27 cellular contexts compared by ENCODE assay signal in genomic region chr3:46708401-46709146, GRCh38. TPM values are rescaled to one million over a fixed set of nuclear protein-coding genes. Genes with fewer than 3 reads are reported as not detected.
A peak's percentile ranks its signal among the peaks of the same experiment; 100 is the strongest.
DNase-seq lines count a peak whose midpoint lies in the region; ATAC-seq, FAIRE-seq and TF ChIP-seq lines count a peak whose summit lies in the region.
"Had no signal": no experiment of that assay in that cellular context is flagged by ENCODE, and none has a peak within 500 bp of the region (broad histone marks: within the 10 kb centered on the region; RNA-seq: fewer than 3 reads in every experiment).

No MANE protein-coding gene starts in this region.

- no peak for TF ChIP-seq CTCF in natural killer cell (IDR thresholded peaks at IDR 0.05)
- TF ChIP-seq CTCF in osteoblast (IDR thresholded peaks at IDR 0.05; ENCODE audit: extremely low read depth, low read depth, low read length) = peak; percentile 9
- no peak for TF ChIP-seq CTCF in kidney (IDR thresholded peaks at IDR 0.05; ENCODE audit: borderline replicate concordance, extremely low read depth, insufficient read depth)

- H3K4me2 ChIP-seq in osteoblast (ENCODE audit: insufficient read depth, low read length) = no peak overlapping the region
- H3K4me2 ChIP-seq: A549 had no signal

- no peak overlapping the region for H3K4me3 ChIP-seq in osteoblast (ENCODE audit: insufficient read depth, low read length)
- no peak overlapping the region for H3K4me3 ChIP-seq in kidney (ENCODE audit: low read length in 2 of 2)
- H3K4me3 ChIP-seq: A549, adrenal gland, pancreas, SJCRH30, tibial nerve had no signal

- no peaks in the 10 kb centered on the region for H3K36me3 Mint-ChIP-seq in natural killer cell
- no peaks in the 10 kb centered on the region for H3K36me3 Mint-ChIP-seq in natural killer cell treated with Interleukin-12 subunit alpha and Interleukin-12 subunit beta and Interleukin-15 and Interleukin-18, amount 100 ng/mL, for 72 hours

- no peaks in the 10 kb centered on the region for H3K4me1 Mint-ChIP-seq in natural killer cell
- H3K4me1 Mint-ChIP-seq in natural killer cell treated with Interleukin-12 subunit alpha and Interleukin-12 subunit beta and Interleukin-15 and Interleukin-18, amount 100 ng/mL, for 72 hours (ENCODE audit: low read depth in 2 of 2) = no peaks in the 10 kb centered on the region

- no peaks in the 10 kb centered on the region for H4K20me1 ChIP-seq in osteoblast (ENCODE audit: insufficient read depth, low read length)

- H2AFZ ChIP-seq in osteoblast (ENCODE audit: low read length) = no peak overlapping the region

- H3K27ac ChIP-seq in osteoblast (ENCODE audit: low read depth, low read length) (no peak overlapping the region), kidney (ENCODE audit: low read depth in 2 of 2, low read length in 2 of 2) (no peak overlapping the region)
- H3K27ac ChIP-seq: A549, adrenal gland, pancreas, SJCRH30, tibial nerve had no signal

- H3K9me3 ChIP-seq in osteoblast (ENCODE audit: low read depth, low read length) = no peaks in the 10 kb centered on the region
- no peaks in the 10 kb centered on the region for H3K9me3 ChIP-seq in kidney (ENCODE audit: control insufficient read depth in 1 of 2, low read length in 2 of 2)
- H3K9me3 ChIP-seq: A549, adrenal gland, BE2C, pancreas, SJCRH30, tibial nerve had no signal

- H3K9me3 Mint-ChIP-seq in natural killer cell = no peaks in the 10 kb centered on the region
- H3K9me3 Mint-ChIP-seq in natural killer cell treated with Interleukin-12 subunit alpha and Interleukin-12 subunit beta and Interleukin-15 and Interleukin-18, amount 100 ng/mL, for 72 hours = no peaks in the 10 kb centered on the region

- intact Hi-C loops in natural killer cell (cut with micrococcal nuclease) = no loop called here
- intact Hi-C loops in kidney (cut with DNase I) = loop anchor here (5.0 kb wide), 1 partner anchor 204 kb away; no protein-coding TSS in a partner anchor

- no peak overlapping the region for H3K4me3 Mint-ChIP-seq in natural killer cell
- no peak overlapping the region for H3K4me3 Mint-ChIP-seq in natural killer cell treated with Interleukin-12 subunit alpha and Interleukin-12 subunit beta and Interleukin-15 and Interleukin-18, amount 100 ng/mL, for 72 hours

- H3K36me3 ChIP-seq in osteoblast (ENCODE audit: insufficient read depth, low read length) (no peaks in the 10 kb centered on the region), kidney (ENCODE audit: control insufficient read depth in 1 of 2, insufficient read depth in 2 of 2, low read length in 2 of 2) (no peaks in the 10 kb centered on the region)
- H3K36me3 ChIP-seq: adrenal gland, BE2C, pancreas, SJCRH30, tibial nerve had no signal

- no peak for FAIRE-seq in kidney (lab: Jason Lieb, UNC)
- FAIRE-seq: A549, H54, pancreas had no signal

- H3K9ac ChIP-seq in kidney (ENCODE audit: low read length in 2 of 2) = no peak overlapping the region

- H3K4me1 ChIP-seq in osteoblast (ENCODE audit: insufficient read depth, low read length) (no peaks in the 10 kb centered on the region), kidney (ENCODE audit: control insufficient read depth in 1 of 2, insufficient read depth in 1 of 2, low read depth in 1 of 2, low read length in 2 of 2) (no peaks in the 10 kb centered on the region)
- H3K4me1 ChIP-seq: A549, adrenal gland, BE2C, pancreas, SJCRH30 had no signal

- H3K27me3 ChIP-seq in osteoblast (ENCODE audit: insufficient read depth, low read length) = peaks cover under 1% of the 10 kb centered on the region
- H3K27me3 ChIP-seq: adrenal gland, BE2C, pancreas, SJCRH30, tibial nerve had no signal

- DNase-seq in activated CD4-positive, alpha-beta T cell treated with anti-CD3 and anti-CD28 coated beads for 1 hour = peak; percentile 5
- no peak for DNase-seq in activated CD4-positive, alpha-beta T cell treated with anti-CD3 and anti-CD28 coated beads for 4 hours
- DNase-seq in natural killer cell = peak; percentile 13
- no peak for DNase-seq in natural killer cell treated with Interleukin-12 subunit alpha and Interleukin-12 subunit beta and Interleukin-15 and Interleukin-18, amount 100 ng/mL, for 72 hours (ENCODE audit: low spot score)
- peak; percentile 90 for DNase-seq in osteoblast (ENCODE audit: insufficient read length, low spot score, missing footprints)
- no peak for DNase-seq in midbrain (lab: John Stamatoyannopoulos, UW)
- no peak for DNase-seq in NCI-H187 treated with DMSO at 0.1 percent for 48 hours (lab: John Stamatoyannopoulos, UW)
- no peak for DNase-seq in kidney
- DNase-seq: activated CD4-positive, alpha-beta T cell treated with anti-CD3 and anti-CD28 coated beads, Interleukin-2, amount 50 U/mL, for 48 hours; BE2C; COR-L47; DMS79 treated with DMSO at 0.1 percent for 48 hours; KBM-7; mammary epithelial cell; NCI-H1694; NCI-H748 treated with DMSO at 0.1 percent for 48 hours; PC-3; SJCRH30; stimulated activated CD4-positive, alpha-beta T cell treated with anti-CD3 and anti-CD28 coated beads, Interleukin-2, amount 100 ng/mL, for 24 hours; stimulated activated naive CD4-positive, alpha-beta T cell had no signal

- no peaks in the 10 kb centered on the region for H3K79me2 ChIP-seq in osteoblast (ENCODE audit: insufficient read depth, low read length)

- ATAC-seq in natural killer cell = no peak
- ATAC-seq in natural killer cell treated with Interleukin-12 subunit alpha and Interleukin-12 subunit beta and Interleukin-15 and Interleukin-18, amount 100 ng/mL, for 72 hours = no peak
- ATAC-seq: A549, pancreas, PC-3 had no signal

- H3K27ac Mint-ChIP-seq in natural killer cell = no peak overlapping the region
- no peak overlapping the region for H3K27ac Mint-ChIP-seq in natural killer cell treated with Interleukin-12 subunit alpha and Interleukin-12 subunit beta and Interleukin-15 and Interleukin-18, amount 100 ng/mL, for 72 hours

- no peaks in the 10 kb centered on the region for H3K27me3 Mint-ChIP-seq in natural killer cell (ENCODE audit: low read depth in 2 of 2)
- H3K27me3 Mint-ChIP-seq in natural killer cell treated with Interleukin-12 subunit alpha and Interleukin-12 subunit beta and Interleukin-15 and Interleukin-18, amount 100 ng/mL, for 72 hours = peaks cover 0 to 2% of the 10 kb centered on the region in 2 donors

RNA-seq across cellular contexts. Expression of gene TMIE, which starts 7.4 kb away (rescaled TPM):
- total RNA-seq in natural killer cell (not detected), osteoblast (under 0.01 TPM in 2 replicates), kidney (0.79 TPM)
- not detected for total RNA-seq in natural killer cell treated with Interleukin-12 subunit alpha and Interleukin-12 subunit beta and Interleukin-15 and Interleukin-18, amount 100 ng/mL, for 72 hours
- polyA plus RNA-seq in kidney (ENCODE audit: insufficient read depth, low read depth, low replicate concordance) = 1.3 TPM
- total RNA-seq: T-helper 1 cell treated with Interleukin-12 subunit alpha and Interleukin-12 subunit beta and Interleukin-4 antibody, amounts not matched to agents 30 ng/mL and 1 ng/mL, for 36 hours had no signal

RNA-seq across cellular contexts. Expression of gene PRSS50, which starts 9.1 kb away (rescaled TPM):
- total RNA-seq in natural killer cell (under 1 TPM in 1 of 3 donors, not detected in 2; 0.16 TPM), osteoblast (not detected in 2 replicates), kidney (0.35 TPM)
- total RNA-seq in natural killer cell treated with Interleukin-12 subunit alpha and Interleukin-12 subunit beta and Interleukin-15 and Interleukin-18, amount 100 ng/mL, for 72 hours = not detected
- polyA plus RNA-seq in kidney (ENCODE audit: insufficient read depth, low read depth, low replicate concordance) = 0.19 TPM
- total RNA-seq: dermis microvascular lymphatic vessel endothelial cell; PC-3; SJCRH30; T-helper 1 cell treated with Interleukin-12 subunit alpha and Interleukin-12 subunit beta and Interleukin-4 antibody, amounts not matched to agents 30 ng/mL and 1 ng/mL, for 36 hours had no signal
- polyA plus RNA-seq: A549, mammary epithelial cell had no signal

RNA-seq across cellular contexts. Expression of gene ALS2CL, which starts 15.1 kb away (rescaled TPM):
- total RNA-seq in natural killer cell (1 to 10 TPM in 1 of 3 donors, under 1 TPM in 2; 0.07 to 1.3 (median 0.70) TPM), osteoblast (1.1 and 1.8 TPM in 2 replicates), kidney (78.9 TPM)
- under 1 TPM in 1 of 2 donors, not detected in 1; 0.11 TPM for total RNA-seq in natural killer cell treated with Interleukin-12 subunit alpha and Interleukin-12 subunit beta and Interleukin-15 and Interleukin-18, amount 100 ng/mL, for 72 hours
- 43.0 TPM for polyA plus RNA-seq in kidney (ENCODE audit: insufficient read depth, low read depth, low replicate concordance)

Comparison
In these comparisons a context has a peak if more than half of its experiments do, and no peak if none do; other contexts are left out.
1. DNase-seq: peak in activated CD4-positive, alpha-beta T cell treated with anti-CD3 and anti-CD28 coated beads for 1 hour (single experiment), natural killer cell (single experiment) and osteoblast (single experiment); none in activated CD4-positive, alpha-beta T cell treated with anti-CD3 and anti-CD28 coated beads for 4 hours (0 of 2), natural killer cell treated with Interleukin-12 subunit alpha and Interleukin-12 subunit beta and Interleukin-15 and Interleukin-18, amount 100 ng/mL, for 72 hours (single experiment), midbrain (single experiment), NCI-H187 treated with DMSO at 0.1 percent for 48 hours (single experiment) and kidney (single experiment).
2. RNA of gene ALS2CL, which starts 15.1 kb away (total RNA-seq): 78.9 TPM in kidney (single experiment); 1.1 to 1.8 TPM in osteoblast, 0.07 to 1.3 TPM in natural killer cell and 0.11 TPM in natural killer cell treated with Interleukin-12 subunit alpha and Interleukin-12 subunit beta and Interleukin-15 and Interleukin-18, amount 100 ng/mL, for 72 hours; every median in the first group is over 10 times any median in the second.